Comparison of ENCODE assay signal across 20 cellular contexts in the genomic region with DNA sequence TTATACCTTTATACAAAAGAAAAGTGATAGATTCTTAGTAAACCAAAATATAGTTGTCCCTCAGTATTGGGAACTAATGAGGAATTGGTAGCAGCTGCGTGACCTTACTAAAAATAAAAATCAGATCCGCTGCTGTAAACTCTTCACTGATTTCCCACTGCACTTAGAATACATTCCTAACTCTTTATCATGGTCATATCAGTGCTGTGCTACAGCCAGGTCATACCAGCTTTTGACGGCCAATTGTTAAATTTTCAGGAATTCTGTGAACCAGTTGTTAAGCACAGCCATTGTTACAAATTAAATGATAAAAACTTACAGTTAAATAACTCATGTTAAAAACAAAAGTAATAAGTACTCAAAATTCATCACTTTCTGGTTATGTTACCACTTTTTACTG.
"Had no signal": no experiment of that assay in that cellular context is flagged by ENCODE, and none has a peak within 500 bp of the region (broad histone marks: within the 10 kb centered on the region; RNA-seq: fewer than 3 reads in every experiment).

No MANE protein-coding gene starts in this region.

- H3K9me3 Mint-ChIP-seq: dendritic cell treated with granulocyte-macrophage colony-stimulating factor and Interleukin-4, amounts not matched to agents 40 ng/mL and 50 ng/mL, for 4 days; effector memory CD8-positive, alpha-beta T cell had no signal

- H3K27ac Mint-ChIP-seq: dendritic cell treated with granulocyte-macrophage colony-stimulating factor and Interleukin-4, amounts not matched to agents 40 ng/mL and 50 ng/mL, for 4 days; effector memory CD8-positive, alpha-beta T cell had no signal

- H3K27me3 ChIP-seq: colonic mucosa, esophagus muscularis mucosa, gastrocnemius medialis, heart right ventricle, left lung had no signal

- DNase-seq: colonic mucosa; cortex of kidney; effector CD8-positive, alpha-beta T cell; effector memory CD8-positive, alpha-beta T cell; foreskin fibroblast; gastrocnemius medialis; glutamatergic neuron; head of caudate nucleus; heart right ventricle; hippocampal formation; left cardiac atrium; left lung; left ventricle myocardium superior; lower lobe of right lung; midbrain had no signal

- ATAC-seq: effector memory CD8-positive, alpha-beta T cell; gastrocnemius medialis; heart right ventricle; left cardiac atrium; left lung; left ventricle myocardium superior; lower lobe of right lung had no signal

- FAIRE-seq: endothelial cell of umbilical vein, islet of Langerhans, keratinocyte had no signal

- H3K9me3 ChIP-seq: colonic mucosa, esophagus muscularis mucosa, gastrocnemius medialis, left lung, lower lobe of right lung had no signal

- H3K27ac ChIP-seq: colonic mucosa, esophagus muscularis mucosa, gastrocnemius medialis, heart right ventricle, left lung, lower lobe of right lung had no signal

- H3K4me3 ChIP-seq: colonic mucosa, esophagus muscularis mucosa, gastrocnemius medialis, heart right ventricle, left lung, lower lobe of right lung had no signal

- H3K4me1 ChIP-seq: colonic mucosa, esophagus muscularis mucosa, gastrocnemius medialis, left lung, lower lobe of right lung had no signal

- H3K4me3 Mint-ChIP-seq: dendritic cell treated with granulocyte-macrophage colony-stimulating factor and Interleukin-4, amounts not matched to agents 40 ng/mL and 50 ng/mL, for 4 days; effector memory CD8-positive, alpha-beta T cell had no signal

- H3K36me3 ChIP-seq: colonic mucosa, esophagus muscularis mucosa, gastrocnemius medialis, heart right ventricle, left lung, lower lobe of right lung had no signal

- H3K27me3 Mint-ChIP-seq: dendritic cell treated with granulocyte-macrophage colony-stimulating factor and Interleukin-4, amounts not matched to agents 40 ng/mL and 50 ng/mL, for 4 days; effector memory CD8-positive, alpha-beta T cell had no signal
